ENCODE assay signal across 17 cellular contexts in the genomic region with DNA sequence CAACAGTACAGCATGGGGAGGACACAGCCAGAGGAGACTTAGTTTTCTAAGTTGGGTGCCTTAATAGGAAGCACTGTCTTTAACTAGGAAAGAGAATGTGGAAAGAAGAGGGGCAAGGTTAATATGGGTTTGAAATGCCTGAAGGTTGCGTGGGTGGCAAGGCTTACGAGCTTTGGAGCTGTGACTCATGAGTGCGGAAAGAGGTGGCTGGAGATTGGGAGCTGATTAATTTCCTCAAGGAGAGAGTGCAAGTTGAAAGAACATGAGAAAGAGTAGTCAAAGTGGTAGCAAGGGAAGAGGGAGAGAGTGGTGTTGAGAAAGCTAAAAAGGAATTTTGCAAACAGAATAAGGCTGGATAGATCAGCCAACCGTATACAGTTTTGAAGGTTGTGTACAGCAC.
DNase-seq lines count a peak whose midpoint lies in the region; ATAC-seq, FAIRE-seq and TF ChIP-seq lines count a peak whose summit lies in the region.
"Had no signal": no experiment of that assay in that cellular context is flagged by ENCODE, and none has a peak within 500 bp of the region (broad histone marks: within the 10 kb centered on the region; RNA-seq: fewer than 3 reads in every experiment).

No MANE protein-coding gene starts in this region.

- DNase-seq in HepG2 (ENCODE audit: low spot score) (no peak), right lobe of liver (no peak), amniotic epithelial cell (ENCODE audit: low read depth) (peak; percentile 88), fibroblast of villous mesenchyme (ENCODE audit: low read depth) (peak; percentile 79), urothelium cell line (ENCODE audit: low spot score) (peak; percentile 78), neural progenitor cell (ENCODE audit: low spot score) (no peak)
- no peak for DNase-seq in activated naive CD4-positive, alpha-beta T cell treated with anti-CD3 and anti-CD28 coated beads, Interleukin-2, amount 50 U/mL, for 72 hours (ENCODE audit: low spot score in 2 of 2)
- DNase-seq: activated CD8-positive, alpha-beta memory T cell treated with anti-CD3 and anti-CD28 coated beads, Interleukin-2, amount 50 U/mL, for 48 hours; DMS53; effector CD8-positive, alpha-beta T cell; KBM-7; NCI-H2029 had no signal

- in situ Hi-C loops in HepG2 (cut with HindIII; ENCODE audit: extremely low pct_ligation_motif_present, low pct_unique_long_range_greater_than_20kb) = no loop called here

- no peak overlapping the region for H3K4me3 ChIP-seq in HepG2 (replicated peaks in 1 of 3; ENCODE audit: insufficient read depth in 1 of 3, low read depth in 2 of 3, low read length in 3 of 3)
- H3K4me3 ChIP-seq in right lobe of liver = no peak overlapping the region
- H3K4me3 ChIP-seq in fibroblast of villous mesenchyme (ENCODE audit: low read depth, low read length) = no peak overlapping the region
- H3K4me3 ChIP-seq in neural progenitor cell = no peak overlapping the region
- H3K4me3 ChIP-seq: HAP-1, SK-N-MC had no signal

- H3K27ac ChIP-seq in HepG2 (ENCODE audit: extremely low read length, insufficient read depth, low read length) (no peak overlapping the region), right lobe of liver (no peak overlapping the region), neural progenitor cell (no peak overlapping the region)
- H3K27ac ChIP-seq: SK-N-MC had no signal

- TF ChIP-seq CTCF in HepG2 (CRISPR knock-in tag; IDR thresholded peaks at IDR 0.05) (no peak), right lobe of liver (IDR thresholded peaks at IDR 0.05) (no peak), fibroblast of villous mesenchyme (IDR thresholded peaks at IDR 0.05; ENCODE audit: insufficient read depth, low read depth, low read length) (no peak), neural progenitor cell (IDR thresholded peaks at IDR 0.05) (no peak)

- H3K36me3 Mint-ChIP-seq in activated naive CD4-positive, alpha-beta T cell treated with anti-CD3 and anti-CD28 coated beads, Interleukin-2, amount 50 U/mL, for 72 hours = no peaks in the 10 kb centered on the region
- no peaks in the 10 kb centered on the region for H3K36me3 Mint-ChIP-seq in neural progenitor cell
- H3K36me3 Mint-ChIP-seq: memory B cell had no signal

- no peak overlapping the region for H3K4me3 Mint-ChIP-seq in neural progenitor cell
- H3K4me3 Mint-ChIP-seq: memory B cell had no signal

- CTCF ChIA-PET in HepG2 (lab: Yijun Ruan, JAX; ENCODE audit: low intra/inter-chr PET ratio, low total read pairs) = no interaction called here

- 0 out of 5 replicates have a peak, but pooled peaks cover 0 to 5% of the 10 kb centered on the region in 2 experiments for H3K27me3 ChIP-seq in HepG2 (ENCODE audit: control insufficient read depth in 1 of 2, insufficient read depth in 2 of 2, low read length in 2 of 2)
- no peaks in the 10 kb centered on the region for H3K27me3 ChIP-seq in right lobe of liver
- H3K27me3 ChIP-seq in neural progenitor cell = no peaks in the 10 kb centered on the region

- TF ChIP-seq POLR2A in HepG2 (IDR thresholded peaks at IDR 0.05; ENCODE audit: insufficient read depth in 1 of 2, low read depth in 2 of 2, low read length in 2 of 2) = no peak
- no peak for TF ChIP-seq POLR2A in right lobe of liver (IDR thresholded peaks at IDR 0.05)

- no peaks in the 10 kb centered on the region for H3K9me3 ChIP-seq in HepG2 (ENCODE audit: low read length)
- H3K9me3 ChIP-seq in right lobe of liver = no peaks in the 10 kb centered on the region
- H3K9me3 ChIP-seq in neural progenitor cell (ENCODE audit: low read depth) = no peaks in the 10 kb centered on the region
- H3K9me3 ChIP-seq: HAP-1 had no signal

- no peaks in the 10 kb centered on the region for H3K4me1 Mint-ChIP-seq in neural progenitor cell
- H3K4me1 Mint-ChIP-seq: memory B cell had no signal

- no peak for FAIRE-seq in HepG2 (lab: Jason Lieb, UNC)
- no peak for FAIRE-seq in urothelium cell line (lab: Jason Lieb, UNC)
- FAIRE-seq: A204.1 had no signal

- no peak overlapping the region for H3K27ac Mint-ChIP-seq in activated naive CD4-positive, alpha-beta T cell treated with anti-CD3 and anti-CD28 coated beads, Interleukin-2, amount 50 U/mL, for 72 hours
- H3K27ac Mint-ChIP-seq in neural progenitor cell = no peak overlapping the region
- H3K27ac Mint-ChIP-seq: memory B cell had no signal

- H4K20me1 ChIP-seq in HepG2 (ENCODE audit: insufficient read depth, low read length) (no peaks in the 10 kb centered on the region), neural progenitor cell (ENCODE audit: low read depth) (no peaks in the 10 kb centered on the region)

- WGBS in HepG2 (ENCODE audit: low lambda C conversion rate) = 14% methylated on average over 4 of the region's 4 CpGs
- WGBS in right lobe of liver (ENCODE audit: insufficient coverage, low coverage, low lambda C conversion rate, missing lambda C conversion rate) = 57% methylated on average over 3 of the region's 4 CpGs

- H3F3A ChIP-seq in neural progenitor cell (ENCODE audit: low read depth) = no peaks in the 10 kb centered on the region

- H3K36me3 ChIP-seq in HepG2 (replicated peaks in 1 of 2; ENCODE audit: control insufficient read depth in 1 of 2, insufficient read depth in 2 of 2, low read length in 2 of 2) = no peaks in the 10 kb centered on the region
- no peaks in the 10 kb centered on the region for H3K36me3 ChIP-seq in right lobe of liver
- H3K36me3 ChIP-seq in neural progenitor cell = no peaks in the 10 kb centered on the region
- H3K36me3 ChIP-seq: HAP-1 had no signal

- no peak overlapping the region for H2AFZ ChIP-seq in HepG2 (ENCODE audit: low read length)
- H2AFZ ChIP-seq in neural progenitor cell (replicated peaks) = no peak overlapping the region

- intact Hi-C loops in HepG2 (cut with micrococcal nuclease; ENCODE audit: unreplicated experiment) (no loop called here), right lobe of liver (cut with DNase I) (no loop called here)

- H3K9ac ChIP-seq in HepG2 (ENCODE audit: insufficient read depth, low read depth, low read length) (no peak overlapping the region), neural progenitor cell (no peak overlapping the region)

- POLR2A ChIA-PET in HepG2 (lab: Yijun Ruan, JAX) = no interaction called here

- H3K4me2 ChIP-seq in HepG2 (ENCODE audit: low read depth, low read length) (no peak overlapping the region), neural progenitor cell (no peak overlapping the region)

- BruUV-seq in HepG2 (replicated peaks; lab: Mats Ljungman, UMichigan) = no TSS peak

- H3K79me2 ChIP-seq in HepG2 (ENCODE audit: insufficient read depth, low read length) (no peaks in the 10 kb centered on the region), neural progenitor cell (ENCODE audit: low read depth) (no peaks in the 10 kb centered on the region)

- ATAC-seq in HepG2 = no peak
- no peak for ATAC-seq in right lobe of liver
- ATAC-seq in activated naive CD4-positive, alpha-beta T cell treated with anti-CD3 and anti-CD28 coated beads, Interleukin-2, amount 50 U/mL, for 72 hours = no peak
- ATAC-seq in GM19351 (IDR thresholded peaks at IDR 0.05; ENCODE audit: unreplicated experiment) = no peak

- no peaks in the 10 kb centered on the region for H3K9me3 Mint-ChIP-seq in activated naive CD4-positive, alpha-beta T cell treated with anti-CD3 and anti-CD28 coated beads, Interleukin-2, amount 50 U/mL, for 72 hours
- no peaks in the 10 kb centered on the region for H3K9me3 Mint-ChIP-seq in neural progenitor cell
- H3K9me3 Mint-ChIP-seq: memory B cell had no signal

- H3K4me1 ChIP-seq in HepG2 (ENCODE audit: insufficient read depth, low read length) = no peaks in the 10 kb centered on the region
- H3K4me1 ChIP-seq in right lobe of liver = no peaks in the 10 kb centered on the region
- H3K4me1 ChIP-seq in neural progenitor cell = no peaks in the 10 kb centered on the region
- H3K4me1 ChIP-seq: HAP-1 had no signal

- no peak for TF ChIP-seq RAD21 in HepG2 (CRISPR knock-in tag; IDR thresholded peaks at IDR 0.05)

- TF ChIP-seq EP300 in HepG2 (IDR thresholded peaks at IDR 0.05; ENCODE audit: low read depth in 2 of 2, low read length in 2 of 2) (no peak), HepG2 (CRISPR knock-in tag; IDR thresholded peaks at IDR 0.05; ENCODE audit: borderline replicate concordance) (no peak)

- H3K27me3 Mint-ChIP-seq in neural progenitor cell (ENCODE audit: insufficient read depth, low read depth) = peaks cover 7% of the 10 kb centered on the region

TF ChIP-seq in HepG2, 621 proteins besides CTCF, POLR2A, EP300 and RAD21 (continues in another document):
- TF ChIP-seq, protein P1, sequence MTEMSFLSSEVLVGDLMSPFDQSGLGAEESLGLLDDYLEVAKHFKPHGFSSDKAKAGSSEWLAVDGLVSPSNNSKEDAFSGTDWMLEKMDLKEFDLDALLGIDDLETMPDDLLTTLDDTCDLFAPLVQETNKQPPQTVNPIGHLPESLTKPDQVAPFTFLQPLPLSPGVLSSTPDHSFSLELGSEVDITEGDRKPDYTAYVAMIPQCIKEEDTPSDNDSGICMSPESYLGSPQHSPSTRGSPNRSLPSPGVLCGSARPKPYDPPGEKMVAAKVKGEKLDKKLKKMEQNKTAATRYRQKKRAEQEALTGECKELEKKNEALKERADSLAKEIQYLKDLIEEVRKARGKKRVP (CRISPR knock-in tag; IDR thresholded peaks at IDR 0.05) = no peak
- TF ChIP-seq FIP1L1 (IDR thresholded peaks at IDR 0.05; ENCODE audit: borderline replicate concordance, insufficient read depth, low read depth, low read length) = no peak
- TF ChIP-seq JUNB (CRISPR knock-in tag; IDR thresholded peaks at IDR 0.05; ENCODE audit: borderline replicate concordance) = 0 out of 2 replicates have a peak, but pooled peaks have one; percentile 13
- TF ChIP-seq GLI4 (CRISPR knock-in tag; IDR thresholded peaks at IDR 0.05; ENCODE audit: borderline replicate concordance) = no peak

Comparison
In these comparisons a context has a peak if more than half of its experiments do, and no peak if none do; other contexts are left out.
1. DNase-seq: peak in amniotic epithelial cell (single experiment), fibroblast of villous mesenchyme (single experiment) and urothelium cell line (single experiment); none in HepG2 (single experiment), right lobe of liver (0 of 3), activated naive CD4-positive, alpha-beta T cell treated with anti-CD3 and anti-CD28 coated beads, Interleukin-2, amount 50 U/mL, for 72 hours (0 of 2) and neural progenitor cell (single experiment).